In the genomic region with DNA sequence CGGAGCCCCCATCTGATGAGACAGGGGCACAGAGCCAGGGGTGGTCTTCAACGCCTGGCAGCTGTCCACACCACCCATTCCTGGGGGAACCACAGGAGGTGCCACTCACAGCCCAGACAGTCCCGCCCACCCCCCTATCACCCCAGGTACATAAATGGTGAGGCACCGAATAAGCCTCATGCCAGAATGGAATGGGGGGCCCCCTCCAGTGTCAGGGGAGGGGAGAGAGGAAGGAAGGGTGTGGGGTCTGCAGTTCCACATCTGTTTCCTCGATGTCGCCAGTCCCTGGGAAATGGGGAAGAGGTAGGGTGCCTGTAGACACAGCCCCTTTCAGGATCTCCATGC, we compare ENCODE assay signal across 12 cellular contexts. TPM values are rescaled to one million over a fixed set of nuclear protein-coding genes. Genes with fewer than 3 reads are reported as not detected.
A peak's percentile ranks its signal among the peaks of the same experiment; 100 is the strongest.
DNase-seq lines count a peak whose midpoint lies in the region; ATAC-seq, FAIRE-seq and TF ChIP-seq lines count a peak whose summit lies in the region.
"Had no signal": no experiment of that assay in that cellular context is flagged by ENCODE, and none has a peak within 500 bp of the region (broad histone marks: within the 10 kb centered on the region; RNA-seq: fewer than 3 reads in every experiment).

No MANE protein-coding gene starts in this region.

- dilution Hi-C loops in endothelial cell of umbilical vein (cut with MboI; ENCODE audit: extremely low pct_ligation_motif_present, low sequenced_read_pairs) = no loop called here

- H3K4me1 Mint-ChIP-seq in Calu3 (ENCODE audit: low read depth, unreplicated experiment) (peaks cover 24% of the 10 kb centered on the region), osteocyte (ENCODE audit: unreplicated experiment) (peaks cover 36% of the 10 kb centered on the region)

- H3K36me3 ChIP-seq in OCI-LY7 (ENCODE audit: insufficient read depth, low read length) (peaks cover 26% of the 10 kb centered on the region), endothelial cell of umbilical vein (ENCODE audit: control insufficient read depth in 2 of 2, extremely low read depth in 1 of 2, insufficient read depth in 2 of 2, low read length in 2 of 2) (peaks cover 0 to 12% of the 10 kb centered on the region in 2 experiments)

- H3K27ac ChIP-seq in OCI-LY7 (ENCODE audit: low read depth, low read length, poor library complexity, severe bottlenecking) (peak overlapping the region; percentile 91), endothelial cell of umbilical vein (ENCODE audit: insufficient read depth, low read depth, low read length) (peak overlapping the region; percentile 56)

- DNase-seq in Calu3 = no peak
- DNase-seq in OCI-LY7 (ENCODE audit: low spot score) = no peak
- no peak for DNase-seq in endothelial cell of umbilical vein (ENCODE audit: low read depth, low spot score)
- no peak for DNase-seq in osteocyte (ENCODE audit: extremely low spot score, unreplicated experiment)
- no peak for DNase-seq in NCI-H2029 treated with DMSO at 0.1 percent for 48 hours (lab: John Stamatoyannopoulos, UW)
- no peak for DNase-seq in foreskin fibroblast

- H3K9ac ChIP-seq in endothelial cell of umbilical vein (replicated peaks; ENCODE audit: extremely low read depth, insufficient read depth, low read length) = no peak overlapping the region

- H3K9me3 Mint-ChIP-seq in Calu3 (ENCODE audit: low read depth, unreplicated experiment) = no peaks in the 10 kb centered on the region
- no peaks in the 10 kb centered on the region for H3K9me3 Mint-ChIP-seq in osteocyte (ENCODE audit: unreplicated experiment)

- POLR2A ChIA-PET in OCI-LY7 (lab: Charles Lee) (no interaction called here), endothelial cell of umbilical vein (lab: Charles Lee) (no interaction called here)

- H4K20me1 ChIP-seq in OCI-LY7 (ENCODE audit: insufficient read depth, low read length) (no peaks in the 10 kb centered on the region), endothelial cell of umbilical vein (replicated peaks; ENCODE audit: control insufficient read depth, extremely low read depth, insufficient read depth, low read length) (no peaks in the 10 kb centered on the region)

- ATAC-seq in GM21825 (IDR thresholded peaks at IDR 0.05; ENCODE audit: unreplicated experiment) (no peak), HG02885 (IDR thresholded peaks at IDR 0.05; ENCODE audit: poor library complexity, unreplicated experiment) (no peak)

- CTCF ChIA-PET in Calu3 (lab: Charles Lee) (interaction anchor here (1.3 to 2.3 kb wide), 5 partner anchors 15 to 124 kb away, joined by 3 to 7 read pairs (median 5); partner anchors contain the start of genes AFMID and TK1), OCI-LY7 (lab: Charles Lee; ENCODE audit: unreplicated experiment) (interaction anchor here (1.2 to 1.7 kb wide), 2 partner anchors 14 to 67 kb away, joined by 3 to 5 read pairs; no protein-coding TSS in a partner anchor), endothelial cell of umbilical vein (lab: Charles Lee) (interaction anchor here (0.5 to 2.9 kb wide), 6 partner anchors 8 to 124 kb away, joined by 3 to 14 read pairs (median 4); no protein-coding TSS in a partner anchor)

- BruUV-seq in Calu3 (replicated peaks; lab: Mats Ljungman, UMichigan) (no TSS peak), OCI-LY7 (replicated peaks; lab: Mats Ljungman, UMichigan) (no TSS peak), endothelial cell of umbilical vein (replicated peaks; lab: Mats Ljungman, UMichigan) (no TSS peak)

- H3K79me2 ChIP-seq in OCI-LY7 (ENCODE audit: insufficient read depth, low read depth, low read length) = peaks cover 15% of the 10 kb centered on the region; the same call in 1 of the 2 replicates
- H3K79me2 ChIP-seq in endothelial cell of umbilical vein (ENCODE audit: control insufficient read depth, insufficient read depth, low read length) = no peaks in the 10 kb centered on the region

- peak overlapping the region; percentile 81 for H3K4me3 ChIP-seq in OCI-LY7 (ENCODE audit: low read depth, low read length, poor library complexity, severe bottlenecking)
- peak overlapping the region in 2 of 3 experiments; percentile 26 to 52 for H3K4me3 ChIP-seq in endothelial cell of umbilical vein (replicated peaks in 1 of 3; ENCODE audit: insufficient read depth in 1 of 3, low read depth in 1 of 3, low read length in 3 of 3)
- no peak overlapping the region for H3K4me3 ChIP-seq in foreskin fibroblast (ENCODE audit: low read depth in 1 of 2, low read length in 2 of 2)

- H3K27me3 ChIP-seq in endothelial cell of umbilical vein (ENCODE audit: control insufficient read depth in 2 of 2, insufficient read depth in 2 of 2, low read length in 2 of 2) = no peaks in the 10 kb centered on the region

- H3K9me2 ChIP-seq in OCI-LY7 (ENCODE audit: insufficient read depth, low read length) = no peaks in the 10 kb centered on the region

- FAIRE-seq in endothelial cell of umbilical vein (lab: Jason Lieb, UNC) = no peak
- FAIRE-seq: colon had no signal

- H3K9me3 ChIP-seq in OCI-LY7 (ENCODE audit: low read length) = no peaks in the 10 kb centered on the region
- no peaks in the 10 kb centered on the region for H3K9me3 ChIP-seq in endothelial cell of umbilical vein (replicated peaks; ENCODE audit: control insufficient read depth, insufficient read depth, low read length)

- H3K36me3 Mint-ChIP-seq in Calu3 (ENCODE audit: insufficient read depth, unreplicated experiment) = peaks cover 50% of the 10 kb centered on the region
- H3K36me3 Mint-ChIP-seq in osteocyte (ENCODE audit: unreplicated experiment) = peaks cover 5% of the 10 kb centered on the region

- H3K4me2 ChIP-seq in OCI-LY7 (ENCODE audit: low read length) = peak overlapping the region; percentile 96
- H3K4me2 ChIP-seq in endothelial cell of umbilical vein (ENCODE audit: insufficient read depth, low read length) = peak overlapping the region; percentile 67

- H3K4me3 Mint-ChIP-seq in Calu3 (ENCODE audit: low read depth, unreplicated experiment) (peak overlapping the region; percentile 88), osteocyte (ENCODE audit: unreplicated experiment) (peak overlapping the region; percentile 81)

- TF ChIP-seq POLR2A in endothelial cell of umbilical vein (IDR thresholded peaks at IDR 0.05; ENCODE audit: low read depth, low read length) = no peak

- H3K27me3 Mint-ChIP-seq in Calu3 (ENCODE audit: unreplicated experiment) (no peaks in the 10 kb centered on the region), osteocyte (ENCODE audit: unreplicated experiment) (no peaks in the 10 kb centered on the region)

- TF ChIP-seq CTCF in Calu3 (IDR thresholded peaks at IDR 0.05; ENCODE audit: unreplicated experiment) = no peak
- no peak for TF ChIP-seq CTCF in OCI-LY7 (conservative IDR thresholded peaks at IDR 0.05; ENCODE audit: low read length)
- no peak for TF ChIP-seq CTCF in endothelial cell of umbilical vein (IDR thresholded peaks at IDR 0.05; ENCODE audit: extremely low read depth in 1 of 2, insufficient read depth in 1 of 2, low read depth in 1 of 2, low read length in 2 of 2)
- no peak for TF ChIP-seq CTCF in osteocyte (IDR thresholded peaks at IDR 0.05)
- no peak for TF ChIP-seq CTCF in foreskin fibroblast (IDR thresholded peaks at IDR 0.05; ENCODE audit: low read depth, low read length)

- no peak overlapping the region; the same call in 1 of the 2 replicates for H2AFZ ChIP-seq in OCI-LY7 (ENCODE audit: low read length)
- peak overlapping the region; percentile 78 for H2AFZ ChIP-seq in endothelial cell of umbilical vein (ENCODE audit: low read depth, low read length)

- H3K4me1 ChIP-seq in OCI-LY7 (ENCODE audit: insufficient read depth, low read length, poor library complexity, severe bottlenecking) (peaks cover 73% of the 10 kb centered on the region), endothelial cell of umbilical vein (ENCODE audit: control insufficient read depth, extremely low read depth, insufficient read depth, low read length) (peaks cover 26% of the 10 kb centered on the region)

- H3K27ac Mint-ChIP-seq in Calu3 (ENCODE audit: unreplicated experiment) (peak overlapping the region; percentile 58), osteocyte (ENCODE audit: unreplicated experiment) (peak overlapping the region; percentile 66)

- intact Hi-C loops in Calu3 (cut with micrococcal nuclease; ENCODE audit: unreplicated experiment) (no loop called here), OCI-LY7 (cut with micrococcal nuclease; ENCODE audit: unreplicated experiment) (loop anchor here (5.0 kb wide), 1 partner anchor 680 kb away; no protein-coding TSS in a partner anchor), endothelial cell of umbilical vein (cut with micrococcal nuclease) (loop anchor here (5.0 kb wide), 1 partner anchor 125 kb away; no protein-coding TSS in a partner anchor)

- H3K9me1 ChIP-seq in endothelial cell of umbilical vein (replicated peaks; ENCODE audit: control insufficient read depth, extremely low read depth, insufficient read depth, low read length) = no peaks in the 10 kb centered on the region

RNA-seq across cellular contexts. Expression of gene TMC6, which starts 1.7 kb away (rescaled TPM):
- 116 and 133 TPM in 2 replicates for total RNA-seq in Calu3 (2022)
- total RNA-seq in OCI-LY7 (2014; rRNA removed; shearing (Covaris generic)) = 94.0 and 124 TPM in 2 replicates
- total RNA-seq in OCI-LY7 (2022) = 234 and 258 TPM in 2 replicates
- 58.0 and 72.4 TPM in 2 replicates for total RNA-seq in endothelial cell of umbilical vein
- polyA plus RNA-seq in endothelial cell of umbilical vein = 23.2 and 26.7 TPM in 2 replicates
- polyA plus RNA-seq in endothelial cell of umbilical vein (2011; cell fraction: cytosol; rRNA removed) = 7.1 and 11.0 TPM in 2 replicates
- polyA plus RNA-seq in endothelial cell of umbilical vein (2011; cell fraction: nucleus; rRNA removed) = 51.1 and 62.2 TPM in 2 replicates
- polyA plus RNA-seq in endothelial cell of umbilical vein (2012) = 13.7 and 26.4 TPM in 2 replicates
- 14.8 and 17.1 TPM in 2 replicates for polyA minus RNA-seq in endothelial cell of umbilical vein
- 36.7 TPM for polyA minus RNA-seq in endothelial cell of umbilical vein (2011; cell fraction: cytosol; rRNA and poly(A)+ RNA removed)
- polyA minus RNA-seq in endothelial cell of umbilical vein (2011; cell fraction: nucleus; rRNA and poly(A)+ RNA removed) = 17.9 and 26.0 TPM in 2 replicates
- 31.2 and 32.6 TPM in 2 replicates for total RNA-seq in osteocyte

RNA-seq across cellular contexts. Expression of gene TMC8, which starts 3.7 kb away (rescaled TPM):
- total RNA-seq in Calu3 (2022) = 1.1 and 2.1 TPM in 2 replicates
- 54.6 and 83.8 TPM in 2 replicates for total RNA-seq in OCI-LY7 (2014; rRNA removed; shearing (Covaris generic))
- 219 and 236 TPM in 2 replicates for total RNA-seq in OCI-LY7 (2022)
- total RNA-seq in endothelial cell of umbilical vein = 0.99 and 1.3 TPM in 2 replicates
- polyA plus RNA-seq in endothelial cell of umbilical vein = 0.07 and 0.16 TPM in 2 replicates
- 0.04 and 0.08 TPM in 2 replicates for polyA plus RNA-seq in endothelial cell of umbilical vein (2011; cell fraction: cytosol; rRNA removed)
- polyA plus RNA-seq in endothelial cell of umbilical vein (2011; cell fraction: nucleus; rRNA removed) = 0.29 and 0.32 TPM in 2 replicates
- not detected in 2 replicates for polyA plus RNA-seq in endothelial cell of umbilical vein (2012)
- polyA minus RNA-seq in endothelial cell of umbilical vein = 0.08 TPM in 1 of 2 replicates, not detected in the other
- polyA minus RNA-seq in endothelial cell of umbilical vein (2011; cell fraction: cytosol; rRNA and poly(A)+ RNA removed) = not detected
- 0.14 TPM in 1 of 2 replicates, not detected in the other for polyA minus RNA-seq in endothelial cell of umbilical vein (2011; cell fraction: nucleus; rRNA and poly(A)+ RNA removed)
- 0.40 and 0.99 TPM in 2 replicates for total RNA-seq in osteocyte
- total RNA-seq: M059J had no signal

RNA-seq across cellular contexts. Expression of gene C17orf99, which starts 19.3 kb away (rescaled TPM):
- total RNA-seq in Calu3 (2022) (not detected in 2 replicates), OCI-LY7 (2022) (1.1 TPM in 2 replicates), endothelial cell of umbilical vein (not detected in 2 replicates), osteocyte (not detected in 2 replicates)
- total RNA-seq in OCI-LY7 (2014; rRNA removed; shearing (Covaris generic)) = not detected in 2 replicates
- polyA plus RNA-seq in endothelial cell of umbilical vein = not detected in 2 replicates
- polyA plus RNA-seq in endothelial cell of umbilical vein (2011; cell fraction: cytosol; rRNA removed) = not detected in 2 replicates
- not detected in 2 replicates for polyA plus RNA-seq in endothelial cell of umbilical vein (2011; cell fraction: nucleus; rRNA removed)
- not detected in 2 replicates for polyA plus RNA-seq in endothelial cell of umbilical vein (2012)
- polyA minus RNA-seq in endothelial cell of umbilical vein = not detected in 2 replicates
- polyA minus RNA-seq in endothelial cell of umbilical vein (2011; cell fraction: cytosol; rRNA and poly(A)+ RNA removed) = not detected
- not detected in 2 replicates for polyA minus RNA-seq in endothelial cell of umbilical vein (2011; cell fraction: nucleus; rRNA and poly(A)+ RNA removed)
- total RNA-seq: M059J; T-helper 1 cell treated with Interleukin-12 subunit alpha and Interleukin-12 subunit beta and Interleukin-4 antibody, amounts not matched to agents 30 ng/mL and 1 ng/mL, for 36 hours had no signal
- polyA plus RNA-seq: neural cell had no signal

RNA-seq across cellular contexts. Expression of gene SYNGR2, which starts 41.5 kb away (rescaled TPM):
- 204 and 229 TPM in 2 replicates for total RNA-seq in Calu3 (2022)
- 21.3 and 35.4 TPM in 2 replicates for total RNA-seq in OCI-LY7 (2014; rRNA removed; shearing (Covaris generic))
- total RNA-seq in OCI-LY7 (2022) = 44.9 and 45.5 TPM in 2 replicates
- 58.6 and 65.9 TPM in 2 replicates for total RNA-seq in endothelial cell of umbilical vein
- polyA plus RNA-seq in endothelial cell of umbilical vein = 281 and 431 TPM in 2 replicates
- polyA plus RNA-seq in endothelial cell of umbilical vein (2011; cell fraction: cytosol; rRNA removed) = 97.5 and 128 TPM in 2 replicates
- 46.6 and 51.0 TPM in 2 replicates for polyA plus RNA-seq in endothelial cell of umbilical vein (2011; cell fraction: nucleus; rRNA removed)
- polyA plus RNA-seq in endothelial cell of umbilical vein (2012) = 63.4 and 110 TPM in 2 replicates
- polyA minus RNA-seq in endothelial cell of umbilical vein = 144 and 146 TPM in 2 replicates
- polyA minus RNA-seq in endothelial cell of umbilical vein (2011; cell fraction: cytosol; rRNA and poly(A)+ RNA removed) = 62.3 TPM
- polyA minus RNA-seq in endothelial cell of umbilical vein (2011; cell fraction: nucleus; rRNA and poly(A)+ RNA removed) = 15.9 and 17.9 TPM in 2 replicates
- 43.2 and 48.6 TPM in 2 replicates for total RNA-seq in osteocyte

RNA-seq across cellular contexts. Expression of gene TK1, which starts 60.0 kb away (rescaled TPM):
- total RNA-seq in Calu3 (2022) (89.7 and 95.3 TPM in 2 replicates), OCI-LY7 (2022) (149 TPM in 2 replicates), endothelial cell of umbilical vein (110 and 111 TPM in 2 replicates), osteocyte (16.0 and 16.2 TPM in 2 replicates)
- 108 and 118 TPM in 2 replicates for total RNA-seq in OCI-LY7 (2014; rRNA removed; shearing (Covaris generic))
- 159 and 174 TPM in 2 replicates for polyA plus RNA-seq in endothelial cell of umbilical vein
- 132 and 151 TPM in 2 replicates for polyA plus RNA-seq in endothelial cell of umbilical vein (2011; cell fraction: cytosol; rRNA removed)
- 73.7 and 83.5 TPM in 2 replicates for polyA plus RNA-seq in endothelial cell of umbilical vein (2011; cell fraction: nucleus; rRNA removed)
- polyA plus RNA-seq in endothelial cell of umbilical vein (2012) = 55.8 and 72.4 TPM in 2 replicates
- 65.8 and 76.3 TPM in 2 replicates for polyA minus RNA-seq in endothelial cell of umbilical vein
- 114 TPM for polyA minus RNA-seq in endothelial cell of umbilical vein (2011; cell fraction: cytosol; rRNA and poly(A)+ RNA removed)
- polyA minus RNA-seq in endothelial cell of umbilical vein (2011; cell fraction: nucleus; rRNA and poly(A)+ RNA removed) = 23.5 and 26.9 TPM in 2 replicates

Comparison
In these comparisons a context has a peak if more than half of its experiments do, and no peak if none do; other contexts are left out.
1. H3K4me3 ChIP-seq: peak in OCI-LY7 (single experiment) and endothelial cell of umbilical vein (2 of 3); none in foreskin fibroblast (0 of 2).
2. RNA of gene TMC8, which starts 3.7 kb away (total RNA-seq): 54.6 to 236 TPM in OCI-LY7; 0.99 to 1.3 TPM in endothelial cell of umbilical vein, 1.1 to 2.1 TPM in Calu3 and 0.40 to 0.99 TPM in osteocyte; every median in the first group is over 10 times any median in the second.